Comparison of ENCODE assay signal across 11 cellular contexts in the genomic region with DNA sequence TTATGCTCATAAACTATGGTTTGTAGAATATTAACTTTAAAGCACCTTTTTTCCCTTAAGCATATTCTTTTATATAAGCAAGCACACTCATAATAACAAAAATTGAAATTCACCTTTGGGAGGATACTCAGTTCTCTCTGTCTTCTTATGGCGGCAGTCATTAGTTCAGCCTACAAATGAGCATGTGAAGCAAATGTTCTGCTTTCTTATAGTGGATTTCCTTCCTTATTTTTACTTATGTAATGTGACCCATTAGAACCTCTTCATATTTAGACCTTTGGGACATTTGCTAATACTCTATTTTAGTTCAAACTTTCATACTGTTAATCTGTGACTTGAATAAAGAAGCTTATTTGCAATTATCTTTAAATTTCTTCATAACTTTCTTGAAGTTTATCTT. TPM values are rescaled to one million over a fixed set of nuclear protein-coding genes. Genes with fewer than 3 reads are reported as not detected.
DNase-seq lines count a peak whose midpoint lies in the region; TF ChIP-seq lines count a peak whose summit lies in the region.
"Had no signal": no experiment of that assay in that cellular context is flagged by ENCODE, and none has a peak within 500 bp of the region (broad histone marks: within the 10 kb centered on the region; RNA-seq: fewer than 3 reads in every experiment).

A gene (minus strand): TSS at position 182 of the 400 bp plus-strand sequence. CDS start 21 bp downstream, at position 161.

- H3K4me1 ChIP-seq in PC-9 (replicated peaks; ENCODE audit: insufficient read depth) = peaks cover 14% of the 10 kb centered on the region

- TF ChIP-seq CTCF in HFFc6 (IDR thresholded peaks at IDR 0.05) (no peak), PC-9 (conservative IDR thresholded peaks at IDR 0.05) (no peak), epithelial cell of esophagus (IDR thresholded peaks at IDR 0.05; ENCODE audit: insufficient read depth, low read depth, low read length, missing control alignments) (no peak)

- no peaks in the 10 kb centered on the region for H3K9me3 Mint-ChIP-seq in HFFc6

- no peak for DNase-seq in HFFc6
- no peak for DNase-seq in PC-9
- DNase-seq in epithelial cell of esophagus (ENCODE audit: low read depth) = no peak
- DNase-seq in pons (ENCODE audit: low spot score) = peak; percentile 58
- DNase-seq in SK-N-DZ (ENCODE audit: low spot score) = no peak
- DNase-seq in DMS153 treated with DMSO at 0.1 percent for 48 hours (lab: John Stamatoyannopoulos, UW; ENCODE audit: unreplicated experiment) = no peak
- no peak for DNase-seq in COLO829 (ENCODE audit: low spot score)
- DNase-seq: NCI-H2171 treated with DMSO at 0.1 percent for 48 hours; stimulated activated CD4-positive, alpha-beta T cell treated with anti-CD3 and anti-CD28 coated beads, Interleukin-12 subunit alpha, Interleukin-12 subunit beta, amount 100 ng/mL, for 4 hours had no signal

- peak within 1 kb of the TSS; percentile 74 for H2AFZ ChIP-seq in PC-9

- H3K27ac ChIP-seq in PC-9 = peak within 1 kb of the TSS; percentile 14
- H3K27ac ChIP-seq: KMS-11, RWPE1 had no signal

- POLR2A ChIA-PET in PC-9 (lab: Charles Lee; ENCODE audit: unreplicated experiment) = no interaction called here

- H3K4me3 Mint-ChIP-seq in HFFc6 = peak within 1 kb of the TSS; percentile 29; the same call in 1 of the 2 replicates

- peak within 1 kb of the TSS; percentile 61 for H3K4me2 ChIP-seq in PC-9
- H3K4me2 ChIP-seq: KMS-11 had no signal

- no peaks in the 10 kb centered on the region for H3K36me3 Mint-ChIP-seq in HFFc6 (ENCODE audit: low read depth)

- BruUV-seq in PC-9 (replicated peaks; lab: Mats Ljungman, UMichigan) = no TSS peak

- peaks cover 7% of the 10 kb centered on the region for H3F3A ChIP-seq in PC-9 (ENCODE audit: insufficient read depth, low read depth)

- no peaks in the 10 kb centered on the region for H3K9me2 ChIP-seq in PC-9 (ENCODE audit: insufficient read depth)

- H3K9me3 ChIP-seq in PC-9 (ENCODE audit: insufficient read depth, low read depth) = no peaks in the 10 kb centered on the region

- peaks cover 8% of the 10 kb centered on the region for H3K4me1 Mint-ChIP-seq in HFFc6 (ENCODE audit: low read depth)

- H3K27me3 ChIP-seq in PC-9 (ENCODE audit: insufficient read depth, low read depth) = no peaks in the 10 kb centered on the region

- H3K4me3 ChIP-seq in PC-9 (peak within 1 kb of the TSS; percentile 16; the same call in 1 of the 2 replicates), epithelial cell of esophagus (ENCODE audit: low read length) (peak within 1 kb of the TSS; percentile 20)

- intact Hi-C loops in PC-9 (cut with micrococcal nuclease; ENCODE audit: unreplicated experiment) = no loop called here

- H3K27me3 Mint-ChIP-seq in HFFc6 (ENCODE audit: insufficient read depth) = no peaks in the 10 kb centered on the region

- CTCF ChIA-PET in PC-9 (lab: Charles Lee) = no interaction called here

- no peaks in the 10 kb centered on the region for H4K20me1 ChIP-seq in PC-9 (ENCODE audit: insufficient read depth)

- H3K27ac Mint-ChIP-seq in HFFc6 = no peak within 1 kb of the TSS

- no peaks in the 10 kb centered on the region for H3K79me2 ChIP-seq in PC-9 (ENCODE audit: low read depth)

- H3K36me3 ChIP-seq in PC-9 (ENCODE audit: low read depth) = no peaks in the 10 kb centered on the region

RNA-seq across cellular contexts. Expression of the gene that starts here (rescaled TPM):
- not detected for total RNA-seq in HFFc6 (2021; fragmentation: NEBNext Ultra II Directional; extraction: Animal tissue kit (Norgen Biotek cat#: 25700))
- not detected in 2 replicates for total RNA-seq in PC-9 (2021)
- polyA plus RNA-seq in SK-N-DZ (2014; cell fraction: cytosol; rRNA removed) = not detected in 2 replicates
- not detected in 2 replicates for polyA plus RNA-seq in SK-N-DZ (2014; cell fraction: nucleus; rRNA removed)
